1 cellular context compared by ENCODE assay signal in genomic region chr1:72366473-72366872, GRCh38.
TF ChIP-seq lines count a peak whose summit lies in the region.

No MANE protein-coding gene starts in this region.

TF ChIP-seq in HepG2, 621 proteins besides CTCF, POLR2A, EP300 and RAD21 (continued from another document and continues in another):
- TF ChIP-seq HINFP (CRISPR knock-in tag; IDR thresholded peaks at IDR 0.05; ENCODE audit: low read depth) (no peak), DR1 (CRISPR knock-in tag; IDR thresholded peaks at IDR 0.05) (no peak), NFYB (CRISPR knock-in tag; IDR thresholded peaks at IDR 0.05) (no peak), NFKBIZ (CRISPR knock-in tag; IDR thresholded peaks at IDR 0.05) (peak; percentile 35; the same call in 1 of the 2 replicates), PAF1 (CRISPR knock-in tag; IDR thresholded peaks at IDR 0.05) (no peak), POGK (CRISPR knock-in tag; conservative IDR thresholded peaks at IDR 0.05) (peak; percentile 46; the same call in 1 of the 2 replicates), RBAK (CRISPR knock-in tag; IDR thresholded peaks at IDR 0.05) (no peak), HMGXB3 (CRISPR knock-in tag; IDR thresholded peaks at IDR 0.05; ENCODE audit: borderline replicate concordance) (0 out of 2 replicates have a peak, but pooled peaks have one; percentile 43), ZNF234 (CRISPR knock-in tag; conservative IDR thresholded peaks at IDR 0.05) (no peak), ZNF280D (CRISPR knock-in tag; IDR thresholded peaks at IDR 0.05) (no peak), IRX3 (CRISPR knock-in tag; IDR thresholded peaks at IDR 0.05; ENCODE audit: borderline replicate concordance, low read depth) (no peak), TBL1XR1 (IDR thresholded peaks at IDR 0.05; ENCODE audit: borderline replicate concordance, low read length, partially characterized antibody) (no peak), ZNF549 (CRISPR knock-in tag; IDR thresholded peaks at IDR 0.05) (no peak), GTF2F1 (IDR thresholded peaks at IDR 0.05; ENCODE audit: low read length) (no peak), ZNF292 (CRISPR knock-in tag; IDR thresholded peaks at IDR 0.05; ENCODE audit: borderline replicate concordance, low read depth) (no peak), ZNF800 (CRISPR knock-in tag; IDR thresholded peaks at IDR 0.05) (no peak), BCL3 (CRISPR knock-in tag; IDR thresholded peaks at IDR 0.05) (no peak), ZSCAN29 (CRISPR knock-in tag; conservative IDR thresholded peaks at IDR 0.05) (no peak), DNMT1 (CRISPR knock-in tag; IDR thresholded peaks at IDR 0.05) (no peak), ZNF713 (CRISPR knock-in tag; IDR thresholded peaks at IDR 0.05) (no peak), ZBTB34 (CRISPR knock-in tag; IDR thresholded peaks at IDR 0.05) (0 out of 2 replicates have a peak, but pooled peaks have one; percentile 33), MAX (IDR thresholded peaks at IDR 0.05) (no peak), MATR3 (CRISPR knock-in tag; IDR thresholded peaks at IDR 0.05) (no peak), ZNF737 (CRISPR knock-in tag; IDR thresholded peaks at IDR 0.05; ENCODE audit: borderline replicate concordance) (no peak), JUND (CRISPR knock-in tag; IDR thresholded peaks at IDR 0.05) (no peak), ATF4 (CRISPR knock-in tag; IDR thresholded peaks at IDR 0.05) (peak in 1 of 2 experiments; percentile 71; a peak in 2 of 4 replicates), ZNF530 (CRISPR knock-in tag; IDR thresholded peaks at IDR 0.05; ENCODE audit: low read depth) (no peak), CBX2 (IDR thresholded peaks at IDR 0.05; ENCODE audit: low read depth, low read length) (no peak), CBX2 (CRISPR knock-in tag; IDR thresholded peaks at IDR 0.05; ENCODE audit: low read depth) (no peak), NAIF1 (CRISPR knock-in tag; IDR thresholded peaks at IDR 0.05; ENCODE audit: borderline replicate concordance) (no peak), GLMP (CRISPR knock-in tag; IDR thresholded peaks at IDR 0.05; ENCODE audit: borderline replicate concordance) (no peak), CENPBD1 (CRISPR knock-in tag; IDR thresholded peaks at IDR 0.05; ENCODE audit: borderline replicate concordance, low read depth) (no peak)
